22 cellular contexts compared by ENCODE assay signal in genomic region chr1:54353959-54354358, GRCh38. TPM values are rescaled to one million over a fixed set of nuclear protein-coding genes. Genes with fewer than 3 reads are reported as not detected.
DNase-seq lines count a peak whose midpoint lies in the region; ATAC-seq and TF ChIP-seq lines count a peak whose summit lies in the region.
"Had no signal": no experiment of that assay in that cellular context is flagged by ENCODE, and none has a peak within 500 bp of the region (broad histone marks: within the 10 kb centered on the region; RNA-seq: fewer than 3 reads in every experiment).

No MANE protein-coding gene starts in this region.

- DNase-seq in ELF-1 (ENCODE audit: low read depth, low spot score) (peak; percentile 83), nephron progenitor cell (no peak), left lung (no peak), heart right ventricle (no peak)
- no peak for DNase-seq in effector memory CD8-positive, alpha-beta T cell
- no peak for DNase-seq in activated T-helper 1 cell treated with anti-CD3 and anti-CD28 coated beads, Interleukin-12 subunit alpha, Interleukin-12 subunit beta, Interleukin-2, Interleukin-4 antibody, amounts not matched to agents 30 ng/mL and 10 ng/mL and 1 ng/mL, durations not matched to agents 14 hours and 24 hours and 36 hours (ENCODE audit: low spot score)
- DNase-seq: activated CD4-positive, alpha-beta T cell treated with anti-CD3 and anti-CD28 coated beads for 1 hour; activated CD8-positive, alpha-beta memory T cell treated with anti-CD3 and anti-CD28 coated beads, Interleukin-2, amount 10 ng/mL, durations not matched to agents 7 days and 5 days; activated effector memory CD4-positive, alpha-beta T cell treated with Interleukin-2 at 50 U/mL for 16 hours; adrenal gland; caudate nucleus; effector CD4-positive, alpha-beta T cell; esophagus squamous epithelium; left ventricle myocardium inferior; NCI-H1436; NCI-H82; PC-9; stimulated activated naive B cell treated with anti-CD40 and anti-IgM and Interleukin-4, amounts not matched to agents 10 μg/mL and 1 μg/mL and 100 μg/mL, for 72 hours; T1000 had no signal

- 87 to 93% methylated on average over 4 of the region's 4 CpGs for WGBS in heart right ventricle, 2 donors

- H3K27me3 ChIP-seq in left lung = no peaks in the 10 kb centered on the region
- no peaks in the 10 kb centered on the region for H3K27me3 ChIP-seq in heart right ventricle
- H3K27me3 ChIP-seq: adrenal gland, esophagus squamous epithelium had no signal

- intact Hi-C loops in left lung (cut with DNase I) (no loop called here), heart right ventricle (cut with DNase I) (no loop called here)
- intact Hi-C loops in activated T-helper 1 cell treated with anti-CD3 and anti-CD28 coated beads, Interleukin-12 subunit alpha, Interleukin-12 subunit beta, Interleukin-2, Interleukin-4 antibody, amounts not matched to agents 30 ng/mL and 10 ng/mL and 1 ng/mL, durations not matched to agents 14 hours and 24 hours and 36 hours (cut with micrococcal nuclease) = no loop called here

- no peak overlapping the region for H3K4me3 Mint-ChIP-seq in effector memory CD8-positive, alpha-beta T cell
- peak overlapping the region; percentile 41 for H3K4me3 Mint-ChIP-seq in nephron progenitor cell
- H3K4me3 Mint-ChIP-seq in activated T-helper 1 cell treated with anti-CD3 and anti-CD28 coated beads, Interleukin-12 subunit alpha, Interleukin-12 subunit beta, Interleukin-2, Interleukin-4 antibody, amounts not matched to agents 30 ng/mL and 10 ng/mL and 1 ng/mL, durations not matched to agents 14 hours and 24 hours and 36 hours = no peak overlapping the region
- H3K4me3 Mint-ChIP-seq: activated CD8-positive, alpha-beta memory T cell treated with anti-CD3 and anti-CD28 coated beads, Interleukin-2, amount 10 ng/mL, durations not matched to agents 7 days and 5 days; stimulated activated naive B cell treated with anti-CD40 and anti-IgM and Interleukin-4, amounts not matched to agents 10 μg/mL and 1 μg/mL and 100 μg/mL, for 72 hours had no signal

- H3K27ac ChIP-seq in KOPT-K1 (ENCODE audit: low read depth, low read length, poor library complexity, severe bottlenecking) (peak overlapping the region; percentile 14), left lung (no peak overlapping the region), heart right ventricle (no peak overlapping the region)
- H3K27ac ChIP-seq: esophagus squamous epithelium, left ventricle myocardium inferior, parathyroid adenoma, PC-9 had no signal

- no peaks in the 10 kb centered on the region for H3K9me3 ChIP-seq in KOPT-K1 (ENCODE audit: insufficient read depth, low read length, poor library complexity, severe bottlenecking)
- no peaks in the 10 kb centered on the region for H3K9me3 ChIP-seq in left lung
- no peaks in the 10 kb centered on the region for H3K9me3 ChIP-seq in heart right ventricle
- H3K9me3 ChIP-seq: adrenal gland, esophagus squamous epithelium, left ventricle myocardium inferior had no signal

- H3K9me3 Mint-ChIP-seq in effector memory CD8-positive, alpha-beta T cell = no peaks in the 10 kb centered on the region
- H3K9me3 Mint-ChIP-seq in nephron progenitor cell = no peaks in the 10 kb centered on the region
- H3K9me3 Mint-ChIP-seq in activated T-helper 1 cell treated with anti-CD3 and anti-CD28 coated beads, Interleukin-12 subunit alpha, Interleukin-12 subunit beta, Interleukin-2, Interleukin-4 antibody, amounts not matched to agents 30 ng/mL and 10 ng/mL and 1 ng/mL, durations not matched to agents 14 hours and 24 hours and 36 hours = no peaks in the 10 kb centered on the region
- H3K9me3 Mint-ChIP-seq: stimulated activated naive B cell treated with anti-CD40 and anti-IgM and Interleukin-4, amounts not matched to agents 10 μg/mL and 1 μg/mL and 100 μg/mL, for 72 hours; type B pancreatic cell had no signal

- no peaks in the 10 kb centered on the region for H3K27me3 Mint-ChIP-seq in effector memory CD8-positive, alpha-beta T cell
- peaks cover 2% of the 10 kb centered on the region for H3K27me3 Mint-ChIP-seq in nephron progenitor cell (ENCODE audit: low read depth, poor library complexity)
- no peaks in the 10 kb centered on the region for H3K27me3 Mint-ChIP-seq in activated T-helper 1 cell treated with anti-CD3 and anti-CD28 coated beads, Interleukin-12 subunit alpha, Interleukin-12 subunit beta, Interleukin-2, Interleukin-4 antibody, amounts not matched to agents 30 ng/mL and 10 ng/mL and 1 ng/mL, durations not matched to agents 14 hours and 24 hours and 36 hours (ENCODE audit: insufficient read depth)
- H3K27me3 Mint-ChIP-seq: activated CD8-positive, alpha-beta memory T cell treated with anti-CD3 and anti-CD28 coated beads, Interleukin-2, amount 10 ng/mL, durations not matched to agents 7 days and 5 days; stimulated activated naive B cell treated with anti-CD40 and anti-IgM and Interleukin-4, amounts not matched to agents 10 μg/mL and 1 μg/mL and 100 μg/mL, for 72 hours; type B pancreatic cell had no signal

- peak overlapping the region; percentile 58 to 77 for H3K27ac Mint-ChIP-seq in effector memory CD8-positive, alpha-beta T cell
- H3K27ac Mint-ChIP-seq in nephron progenitor cell = no peak overlapping the region
- no peak overlapping the region for H3K27ac Mint-ChIP-seq in activated T-helper 1 cell treated with anti-CD3 and anti-CD28 coated beads, Interleukin-12 subunit alpha, Interleukin-12 subunit beta, Interleukin-2, Interleukin-4 antibody, amounts not matched to agents 30 ng/mL and 10 ng/mL and 1 ng/mL, durations not matched to agents 14 hours and 24 hours and 36 hours
- H3K27ac Mint-ChIP-seq: activated CD8-positive, alpha-beta memory T cell treated with anti-CD3 and anti-CD28 coated beads, Interleukin-2, amount 10 ng/mL, durations not matched to agents 7 days and 5 days; stimulated activated naive B cell treated with anti-CD40 and anti-IgM and Interleukin-4, amounts not matched to agents 10 μg/mL and 1 μg/mL and 100 μg/mL, for 72 hours; type B pancreatic cell had no signal

- ATAC-seq in effector memory CD8-positive, alpha-beta T cell (replicated peaks) = no peak
- ATAC-seq in left lung = no peak
- no peak for ATAC-seq in heart right ventricle
- ATAC-seq: activated CD8-positive, alpha-beta memory T cell treated with anti-CD3 and anti-CD28 coated beads, Interleukin-2, amount 10 ng/mL, durations not matched to agents 7 days and 5 days; stimulated activated naive B cell treated with anti-CD40 and anti-IgM and Interleukin-4, amounts not matched to agents 10 μg/mL and 1 μg/mL and 100 μg/mL, for 72 hours had no signal

- TF ChIP-seq CTCF in nephron progenitor cell (IDR thresholded peaks at IDR 0.05) = no peak
- no peak for TF ChIP-seq CTCF in left lung (IDR thresholded peaks at IDR 0.05)
- TF ChIP-seq CTCF in heart right ventricle (IDR thresholded peaks at IDR 0.05) = no peak

- H3K36me3 ChIP-seq in KOPT-K1 (ENCODE audit: insufficient read depth, low read length) (peaks cover 90% of the 10 kb centered on the region), left lung (no peaks in the 10 kb centered on the region), heart right ventricle (peaks cover 0 to 10% (median 0%) of the 10 kb centered on the region in 9 donors)
- H3K36me3 ChIP-seq: adrenal gland, left ventricle myocardium inferior had no signal

- H3K4me3 ChIP-seq in left lung (no peak overlapping the region), heart right ventricle (no peak overlapping the region)
- H3K4me3 ChIP-seq: adrenal gland, esophagus squamous epithelium, left ventricle myocardium inferior, PC-9 had no signal

- H3K4me1 ChIP-seq in left lung = peaks cover 5 to 28% of the 10 kb centered on the region in 2 donors
- H3K4me1 ChIP-seq in heart right ventricle = peaks cover 17 to 80% (median 54%) of the 10 kb centered on the region in 9 donors
- H3K4me1 ChIP-seq: parathyroid adenoma had no signal

- peaks cover 63 to 74% of the 10 kb centered on the region in 2 donors for H3K4me1 Mint-ChIP-seq in effector memory CD8-positive, alpha-beta T cell (ENCODE audit: low read depth in 2 of 2)
- H3K4me1 Mint-ChIP-seq in nephron progenitor cell = peaks cover 97% of the 10 kb centered on the region
- peaks cover 88% of the 10 kb centered on the region for H3K4me1 Mint-ChIP-seq in activated T-helper 1 cell treated with anti-CD3 and anti-CD28 coated beads, Interleukin-12 subunit alpha, Interleukin-12 subunit beta, Interleukin-2, Interleukin-4 antibody, amounts not matched to agents 30 ng/mL and 10 ng/mL and 1 ng/mL, durations not matched to agents 14 hours and 24 hours and 36 hours (ENCODE audit: low read depth)

- H3K36me3 Mint-ChIP-seq in effector memory CD8-positive, alpha-beta T cell (ENCODE audit: insufficient read depth) = peaks cover 13% of the 10 kb centered on the region
- peaks cover 25% of the 10 kb centered on the region for H3K36me3 Mint-ChIP-seq in nephron progenitor cell (ENCODE audit: low read depth)
- H3K36me3 Mint-ChIP-seq in activated T-helper 1 cell treated with anti-CD3 and anti-CD28 coated beads, Interleukin-12 subunit alpha, Interleukin-12 subunit beta, Interleukin-2, Interleukin-4 antibody, amounts not matched to agents 30 ng/mL and 10 ng/mL and 1 ng/mL, durations not matched to agents 14 hours and 24 hours and 36 hours (ENCODE audit: low read depth) = peaks cover 22% of the 10 kb centered on the region

RNA-seq across cellular contexts. Expression of gene SSBP3, which starts 52.2 kb away (rescaled TPM):
- total RNA-seq in left lung (10 to 100 TPM; 33.0 to 35.2 TPM), heart right ventricle (10 to 100 TPM; 33.7 to 71.9 (median 52.8) TPM)
- 98.0 and 110 TPM in 2 replicates for total RNA-seq in activated T-helper 1 cell treated with anti-CD3 and anti-CD28 coated beads, Interleukin-12 subunit alpha, Interleukin-12 subunit beta, Interleukin-2, Interleukin-4 antibody, amounts not matched to agents 30 ng/mL and 10 ng/mL and 1 ng/mL, durations not matched to agents 14 hours and 24 hours and 36 hours
- 10 to 100 TPM; 17.6 to 58.8 TPM for polyA plus RNA-seq in heart right ventricle

Comparison
In these comparisons a context has a peak if more than half of its experiments do, and no peak if none do; other contexts are left out.
1. H3K27ac Mint-ChIP-seq: peak in effector memory CD8-positive, alpha-beta T cell (2 of 2); none in nephron progenitor cell (single experiment) and activated T-helper 1 cell treated with anti-CD3 and anti-CD28 coated beads, Interleukin-12 subunit alpha, Interleukin-12 subunit beta, Interleukin-2, Interleukin-4 antibody, amounts not matched to agents 30 ng/mL and 10 ng/mL and 1 ng/mL, durations not matched to agents 14 hours and 24 hours and 36 hours (single experiment).